ENCODE assay signal across 14 cellular contexts in genomic region chr3:65883614-65884013, GRCh38.
DNase-seq lines count a peak whose midpoint lies in the region; ATAC-seq and TF ChIP-seq lines count a peak whose summit lies in the region.
"Had no signal": no experiment of that assay in that cellular context is flagged by ENCODE, and none has a peak within 500 bp of the region (broad histone marks: within the 10 kb centered on the region; RNA-seq: fewer than 3 reads in every experiment).

No MANE protein-coding gene starts in this region.

- 7% methylated on average over 3 of the region's 3 CpGs for WGBS in right lobe of liver (ENCODE audit: insufficient coverage, low coverage, low lambda C conversion rate, missing lambda C conversion rate)

- ATAC-seq in right lobe of liver (peak; percentile 72 to 91 (median 83)), GM19023 (IDR thresholded peaks at IDR 0.05; ENCODE audit: unreplicated experiment) (no peak), HG03095 (IDR thresholded peaks at IDR 0.05; ENCODE audit: unreplicated experiment) (no peak)
- ATAC-seq: K562; left ventricle myocardium superior; stimulated activated naive B cell treated with anti-CD40 and anti-IgM and Interleukin-4, amounts not matched to agents 10 μg/mL and 1 μg/mL and 100 μg/mL, for 72 hours had no signal

- DNase-seq in NCI-H1105 (lab: John Stamatoyannopoulos, UW), result peak; percentile 9
- peak; percentile 45 for DNase-seq in adipocyte (ENCODE audit: low read depth)
- no peak for DNase-seq in right lobe of liver
- DNase-seq in midbrain (lab: John Stamatoyannopoulos, UW), result no peak
- DNase-seq in islet precursor cell, result no peak
- DNase-seq: activated CD4-positive, alpha-beta T cell treated with anti-CD3 and anti-CD28 coated beads, Interleukin-2, amount 10 ng/mL, durations not matched to agents 24 days and 14 days; activated naive CD8-positive, alpha-beta T cell treated with anti-CD3 and anti-CD28 coated beads, Interleukin-2, amount 10 ng/mL, durations not matched to agents 7 days and 5 days; left ventricle myocardium superior; stimulated activated naive B cell treated with anti-CD40 and anti-IgM and Interleukin-4, amounts not matched to agents 10 μg/mL and 1 μg/mL and 100 μg/mL, for 72 hours had no signal

- no peak for TF ChIP-seq POLR2A in right lobe of liver (IDR thresholded peaks at IDR 0.05)

- H3K4me3 ChIP-seq in adipocyte (ENCODE audit: low read length) (no peak overlapping the region), right lobe of liver (no peak overlapping the region)
- H3K4me3 ChIP-seq: esophagus muscularis mucosa, K562 had no signal

- no peaks in the 10 kb centered on the region for H3K27me3 ChIP-seq in adipocyte (replicated peaks; ENCODE audit: control insufficient read depth, insufficient read depth, low read length)
- H3K27me3 ChIP-seq in right lobe of liver, result no peaks in the 10 kb centered on the region
- H3K27me3 ChIP-seq: esophagus muscularis mucosa had no signal

- intact Hi-C loops in right lobe of liver (cut with DNase I), result no loop called here

- TF ChIP-seq CTCF in 22Rv1 (IDR thresholded peaks at IDR 0.05) (no peak), right lobe of liver (IDR thresholded peaks at IDR 0.05) (no peak)

- no peak overlapping the region for H3K9ac ChIP-seq in adipocyte (ENCODE audit: low read length)

- no peaks in the 10 kb centered on the region for H3K36me3 ChIP-seq in adipocyte (ENCODE audit: control insufficient read depth, insufficient read depth, low read length, severe bottlenecking)
- no peaks in the 10 kb centered on the region for H3K36me3 ChIP-seq in right lobe of liver
- H3K36me3 ChIP-seq: esophagus muscularis mucosa had no signal

- H3K4me1 ChIP-seq in adipocyte (ENCODE audit: control insufficient read depth, insufficient read depth, low read length) (peaks cover 15% of the 10 kb centered on the region), right lobe of liver (peaks cover 0 to 14% (median 0%) of the 10 kb centered on the region in 4 donors)

- no peaks in the 10 kb centered on the region for H3K9me3 ChIP-seq in adipocyte (ENCODE audit: control insufficient read depth, low read length)
- H3K9me3 ChIP-seq in right lobe of liver, result no peaks in the 10 kb centered on the region
- H3K9me3 ChIP-seq: esophagus muscularis mucosa had no signal

- H3K27ac ChIP-seq in 22Rv1 (peak overlapping the region; percentile 32), right lobe of liver (no peak overlapping the region)
- H3K27ac ChIP-seq: esophagus muscularis mucosa had no signal

Comparison
In these comparisons a context has a peak if more than half of its experiments do, and no peak if none do; other contexts are left out.
1. DNase-seq: peak in NCI-H1105 (single experiment) and adipocyte (single experiment); none in right lobe of liver (0 of 3), midbrain (single experiment) and islet precursor cell (single experiment).
2. ATAC-seq: peak in right lobe of liver (4 of 4); none in GM19023 (single experiment) and HG03095 (single experiment).